ENCODE assay signal across 8 cellular contexts in the genomic region with DNA sequence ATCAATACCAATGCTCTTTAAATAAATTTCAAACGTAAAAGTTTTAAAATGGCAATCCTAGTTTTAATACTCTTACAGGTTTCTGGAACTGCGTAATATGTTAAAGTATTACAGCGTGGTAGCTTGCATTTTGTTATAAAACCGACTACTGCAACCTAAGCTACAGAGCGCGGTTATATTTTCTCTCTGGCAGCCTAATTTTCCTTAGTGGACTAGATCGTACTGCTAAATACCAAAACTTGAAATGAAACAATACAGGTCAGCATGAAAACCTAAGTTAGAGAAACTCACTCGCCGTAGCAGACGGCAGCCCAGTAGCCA. TPM values are rescaled to one million over a fixed set of nuclear protein-coding genes. Genes with fewer than 3 reads are reported as not detected.
DNase-seq lines count a peak whose midpoint lies in the region; ATAC-seq and TF ChIP-seq lines count a peak whose summit lies in the region.

No MANE protein-coding gene starts in this region.

- H3K27me3 ChIP-seq in GM23338 (ENCODE audit: insufficient read depth), result peaks cover 81% of the 10 kb centered on the region
- no peaks in the 10 kb centered on the region for H3K27me3 ChIP-seq in right cardiac atrium (ENCODE audit: control insufficient read depth, insufficient read depth)
- H3K27me3 ChIP-seq in smooth muscle cell (ENCODE audit: low read depth), result no peaks in the 10 kb centered on the region

- WGBS in right cardiac atrium, result 30% methylated on average over 10 of the region's 10 CpGs
- 21% methylated on average over 10 of the region's 10 CpGs for WGBS in smooth muscle cell (ENCODE audit: low lambda C conversion rate)

- no peaks in the 10 kb centered on the region for H3K9me3 Mint-ChIP-seq in GM23338
- no peaks in the 10 kb centered on the region for H3K9me3 Mint-ChIP-seq in activated CD4-positive, alpha-beta memory T cell treated with anti-CD3 and anti-CD28 coated beads, Interleukin-2, amount 10 ng/mL, durations not matched to agents 7 days and 5 days

- H3K4me1 ChIP-seq in GM23338 (ENCODE audit: insufficient read depth) (peaks cover 14% of the 10 kb centered on the region), right cardiac atrium (ENCODE audit: control insufficient read depth, insufficient read depth, low read length) (peaks cover 7% of the 10 kb centered on the region), smooth muscle cell (ENCODE audit: low read depth) (peaks cover 20% of the 10 kb centered on the region)

- H3K4me3 Mint-ChIP-seq in GM23338, result peak overlapping the region; percentile 68
- peak overlapping the region; percentile 77 for H3K4me3 Mint-ChIP-seq in activated CD4-positive, alpha-beta memory T cell treated with anti-CD3 and anti-CD28 coated beads, Interleukin-2, amount 10 ng/mL, durations not matched to agents 7 days and 5 days

- H4K20me1 ChIP-seq in GM23338 (replicated peaks; ENCODE audit: insufficient read depth) (peaks cover 57% of the 10 kb centered on the region), smooth muscle cell (ENCODE audit: low read depth) (peaks cover 61% of the 10 kb centered on the region)

- H3F3A ChIP-seq in GM23338 (replicated peaks; ENCODE audit: low read depth) (peaks cover 16% of the 10 kb centered on the region), smooth muscle cell (ENCODE audit: low read depth) (no peaks in the 10 kb centered on the region)

- POLR2A ChIA-PET in activated CD4-positive, alpha-beta memory T cell treated with anti-CD3 and anti-CD28 coated beads, Interleukin-2, amount 10 ng/mL, durations not matched to agents 7 days and 5 days (lab: Charles Lee), result interaction anchor here (1.1 to 2.1 kb wide), 2 partner anchors 33 to 38 kb away, joined by 4 to 19 read pairs; no protein-coding TSS in a partner anchor

- H3K27ac ChIP-seq in GM23338 (ENCODE audit: low read depth) (no peak overlapping the region), right cardiac atrium (ENCODE audit: low read length) (peak overlapping the region; percentile 71), smooth muscle cell (ENCODE audit: low read depth) (peak overlapping the region; percentile 45)

- peaks cover 70% of the 10 kb centered on the region for H3K27me3 Mint-ChIP-seq in GM23338 (ENCODE audit: insufficient read depth, low read depth, poor library complexity)
- H3K27me3 Mint-ChIP-seq in activated CD4-positive, alpha-beta memory T cell treated with anti-CD3 and anti-CD28 coated beads, Interleukin-2, amount 10 ng/mL, durations not matched to agents 7 days and 5 days, result no peaks in the 10 kb centered on the region

- H3K4me1 Mint-ChIP-seq in GM23338, result peaks cover 15% of the 10 kb centered on the region
- H3K4me1 Mint-ChIP-seq in activated CD4-positive, alpha-beta memory T cell treated with anti-CD3 and anti-CD28 coated beads, Interleukin-2, amount 10 ng/mL, durations not matched to agents 7 days and 5 days, result peaks cover 38% of the 10 kb centered on the region

- H3K9ac ChIP-seq in smooth muscle cell (ENCODE audit: low read depth), result peak overlapping the region; percentile 81

- no peaks in the 10 kb centered on the region for H3K36me3 ChIP-seq in GM23338 (ENCODE audit: insufficient read depth)
- H3K36me3 ChIP-seq in smooth muscle cell (ENCODE audit: low read depth), result no peaks in the 10 kb centered on the region

- DNase-seq in GM23338 (ENCODE audit: low spot score) (no peak), right cardiac atrium (no peak), smooth muscle cell (lab: John Stamatoyannopoulos, UW; ENCODE audit: unreplicated experiment) (no peak), sciatic nerve (ENCODE audit: low spot score) (no peak)
- no peak for DNase-seq in activated CD4-positive, alpha-beta memory T cell treated with anti-CD3 and anti-CD28 coated beads, Interleukin-2, amount 10 ng/mL, durations not matched to agents 7 days and 5 days
- DNase-seq in effector CD8-positive, alpha-beta T cell (lab: John Stamatoyannopoulos, UW), result no peak

- H3K4me3 ChIP-seq in GM23338, result peak overlapping the region; percentile 17; the same call in 1 of the 2 replicates
- peak overlapping the region; percentile 97 for H3K4me3 ChIP-seq in right cardiac atrium (ENCODE audit: low read length)
- H3K4me3 ChIP-seq in smooth muscle cell, result peak overlapping the region; percentile 92

- no peak for TF ChIP-seq CTCF in GM23338 (conservative IDR thresholded peaks at IDR 0.05; ENCODE audit: low read depth in 2 of 2)
- TF ChIP-seq CTCF in smooth muscle cell (IDR thresholded peaks at IDR 0.05; ENCODE audit: borderline replicate concordance, insufficient read depth, poor library complexity, severe bottlenecking), result no peak

- CTCF ChIA-PET in activated CD4-positive, alpha-beta memory T cell treated with anti-CD3 and anti-CD28 coated beads, Interleukin-2, amount 10 ng/mL, durations not matched to agents 7 days and 5 days (lab: Charles Lee), result interaction anchor here (0.8 to 1.3 kb wide), 3 partner anchors 12 to 34 kb away, joined by 3 to 5 read pairs (median 4); no protein-coding TSS in a partner anchor

- H2AFZ ChIP-seq in GM23338 (no peak overlapping the region), smooth muscle cell (ENCODE audit: low read depth) (peak overlapping the region; percentile 71)

- H3K9me2 ChIP-seq in GM23338 (ENCODE audit: insufficient read depth), result no peaks in the 10 kb centered on the region

- H3K4me2 ChIP-seq in GM23338 (peak overlapping the region; percentile 79; the same call in 1 of the 2 replicates), smooth muscle cell (peak overlapping the region; percentile 98)

- ATAC-seq in GM23338, result no peak
- no peak for ATAC-seq in right cardiac atrium
- no peak for ATAC-seq in sciatic nerve
- ATAC-seq in GM19455 (IDR thresholded peaks at IDR 0.05; ENCODE audit: unreplicated experiment), result no peak
- no peak for ATAC-seq in HG02588 (IDR thresholded peaks at IDR 0.05; ENCODE audit: unreplicated experiment)

- H3K27ac Mint-ChIP-seq in GM23338, result no peak overlapping the region
- H3K27ac Mint-ChIP-seq in activated CD4-positive, alpha-beta memory T cell treated with anti-CD3 and anti-CD28 coated beads, Interleukin-2, amount 10 ng/mL, durations not matched to agents 7 days and 5 days, result peak overlapping the region; percentile 52

- intact Hi-C loops in right cardiac atrium (cut with DNase I), result no loop called here
- intact Hi-C loops in sciatic nerve (cut with DNase I), result loop anchor here (10.0 kb wide), 1 partner anchor 67 kb away; no protein-coding TSS in a partner anchor

- H3K9me3 ChIP-seq in right cardiac atrium (ENCODE audit: control insufficient read depth, low read length) (no peaks in the 10 kb centered on the region), smooth muscle cell (replicated peaks; ENCODE audit: low read depth) (no peaks in the 10 kb centered on the region)

- H3K36me3 Mint-ChIP-seq in GM23338 (ENCODE audit: low read depth), result peaks cover 22% of the 10 kb centered on the region
- peaks cover 17% of the 10 kb centered on the region for H3K36me3 Mint-ChIP-seq in activated CD4-positive, alpha-beta memory T cell treated with anti-CD3 and anti-CD28 coated beads, Interleukin-2, amount 10 ng/mL, durations not matched to agents 7 days and 5 days (ENCODE audit: low read depth)

- H3K79me2 ChIP-seq in GM23338 (replicated peaks; ENCODE audit: insufficient read depth), result no peaks in the 10 kb centered on the region
- H3K79me2 ChIP-seq in smooth muscle cell (ENCODE audit: low read depth), result peaks cover 69% of the 10 kb centered on the region

TF ChIP-seq in GM23338, 12 proteins besides CTCF, POLR2A, EP300 and RAD21:
- TF ChIP-seq EZH2phosphoT487 (IDR thresholded peaks at IDR 0.05; ENCODE audit: unreplicated experiment) (no peak), POLR2AphosphoS5 (IDR thresholded peaks at IDR 0.05; ENCODE audit: low read depth) (no peak), JUNB (IDR thresholded peaks at IDR 0.05; ENCODE audit: unreplicated experiment) (no peak), STAT1 (IDR thresholded peaks at IDR 0.05; ENCODE audit: unreplicated experiment) (no peak)

RNA-seq across cellular contexts. Expression of gene CCDC92, which starts 1.2 kb away (rescaled TPM):
- total RNA-seq in GM23338 (2014; rRNA removed; shearing (Covaris generic)), result 0.31 TPM in 1 of 2 replicates, not detected in the other
- polyA plus RNA-seq in GM23338 (2016; fragmentation: Nextera tagmentation; extraction: Ambion mirVana), result 0.08 and 0.37 TPM in 2 replicates
- total RNA-seq in activated CD4-positive, alpha-beta memory T cell treated with anti-CD3 and anti-CD28 coated beads, Interleukin-2, amount 10 ng/mL, durations not matched to agents 7 days and 5 days, result 10 to 100 TPM; 20.3 to 20.5 TPM
- 10 to 100 TPM; 47.5 to 64.4 (median 52.4) TPM for total RNA-seq in right cardiac atrium
- polyA plus RNA-seq in right cardiac atrium, result 80.0 TPM
- 14.8 and 17.4 TPM in 2 replicates for total RNA-seq in smooth muscle cell
- 60.7 and 68.2 TPM in 2 replicates for polyA plus RNA-seq in smooth muscle cell
- 49.2 TPM for total RNA-seq in sciatic nerve

RNA-seq across cellular contexts. Expression of gene ZNF664, which starts 1.6 kb away (rescaled TPM):
- total RNA-seq in GM23338 (2014; rRNA removed; shearing (Covaris generic)), result 35.2 and 89.2 TPM in 2 replicates
- polyA plus RNA-seq in GM23338 (2016; fragmentation: Nextera tagmentation; extraction: Ambion mirVana) (8.1 and 9.7 TPM in 2 replicates), right cardiac atrium (50.2 TPM), smooth muscle cell (6.4 and 8.1 TPM in 2 replicates)
- 10 to 100 TPM; 42.5 to 43.4 TPM for total RNA-seq in activated CD4-positive, alpha-beta memory T cell treated with anti-CD3 and anti-CD28 coated beads, Interleukin-2, amount 10 ng/mL, durations not matched to agents 7 days and 5 days
- total RNA-seq in right cardiac atrium (10 to 100 TPM; 73.6 to 80.6 (median 77.0) TPM), smooth muscle cell (39.2 and 47.7 TPM in 2 replicates), sciatic nerve (74.6 TPM)

Comparison
In these comparisons a context has a peak if more than half of its experiments do, and no peak if none do; other contexts are left out.
1. H3K4me3 ChIP-seq: peak in every context shown above with its lines; median percentile 97 in right cardiac atrium; 92 in smooth muscle cell; 17 in GM23338.
2. RNA of gene CCDC92, which starts 1.2 kb away (total RNA-seq): 47.5 to 64.4 TPM in right cardiac atrium, 49.2 TPM in sciatic nerve (single experiment), 20.3 to 20.5 TPM in activated CD4-positive, alpha-beta memory T cell treated with anti-CD3 and anti-CD28 coated beads, Interleukin-2, amount 10 ng/mL, durations not matched to agents 7 days and 5 days and 14.8 to 17.4 TPM in smooth muscle cell; 0.31 TPM in GM23338; every median in the first group is over 10 times any median in the second.